ENCODE assay signal across 8 cellular contexts in the genomic region with DNA sequence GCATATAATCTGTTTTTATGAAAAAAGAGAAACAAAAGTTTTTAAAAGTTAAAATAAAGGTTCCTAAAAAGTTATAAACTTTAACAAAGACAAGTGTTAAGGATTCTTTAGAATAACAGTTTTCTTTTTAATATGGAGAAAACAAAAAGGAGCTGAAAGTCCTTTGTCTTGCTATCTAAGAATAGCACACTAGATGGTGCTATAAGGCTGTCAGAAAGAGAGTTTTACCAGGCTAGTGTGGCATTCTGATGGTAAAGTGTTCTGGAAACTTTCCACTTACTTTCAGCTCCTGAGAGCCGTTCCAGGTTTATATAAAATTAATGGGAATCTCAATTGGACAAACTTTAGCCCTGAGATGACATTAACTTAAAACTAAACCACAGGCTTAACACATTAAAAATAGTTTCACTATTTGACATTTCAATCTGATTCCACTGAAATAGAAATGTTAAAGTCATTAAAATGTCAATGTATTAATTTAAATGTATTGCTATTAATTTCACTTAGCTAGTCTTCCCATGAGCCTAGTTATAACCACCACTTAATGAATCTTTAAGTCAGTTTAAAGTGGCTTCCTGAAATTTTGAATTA. TPM values are rescaled to one million over a fixed set of nuclear protein-coding genes. Genes with fewer than 3 reads are reported as not detected.
DNase-seq lines count a peak whose midpoint lies in the region; ATAC-seq and TF ChIP-seq lines count a peak whose summit lies in the region.

No MANE protein-coding gene starts in this region.

- ATAC-seq in natural killer cell (no peak), HG03095 (IDR thresholded peaks at IDR 0.05; ENCODE audit: unreplicated experiment) (no peak), GM21723 (IDR thresholded peaks at IDR 0.05; ENCODE audit: unreplicated experiment) (no peak)

- no peaks in the 10 kb centered on the region for H3K27me3 ChIP-seq in NT2/D1 (ENCODE audit: insufficient read depth, insufficient read length)

- H3K27ac ChIP-seq in C4-2B, result no peak overlapping the region

- H3K9me3 Mint-ChIP-seq in natural killer cell, result no peaks in the 10 kb centered on the region

- H3K9me3 ChIP-seq in NT2/D1 (ENCODE audit: insufficient read depth, low read length), result no peaks in the 10 kb centered on the region

- no peaks in the 10 kb centered on the region for H3K36me3 Mint-ChIP-seq in natural killer cell

- H3K27ac Mint-ChIP-seq in natural killer cell, result no peak overlapping the region

- no peak overlapping the region for H3K4me3 ChIP-seq in NT2/D1 (ENCODE audit: insufficient read length, low read depth)

- H3K4me1 ChIP-seq in NT2/D1 (ENCODE audit: insufficient read depth, insufficient read length), result no peaks in the 10 kb centered on the region

- peaks cover 12 to 25% of the 10 kb centered on the region in 2 donors for H3K4me1 Mint-ChIP-seq in natural killer cell

- peak; percentile 66 for TF ChIP-seq CTCF in C4-2B (conservative IDR thresholded peaks at IDR 0.05)
- TF ChIP-seq CTCF in natural killer cell (IDR thresholded peaks at IDR 0.05), result peak; percentile 86

- H3K36me3 ChIP-seq in NT2/D1 (ENCODE audit: insufficient read depth, insufficient read length, low read length), result no peaks in the 10 kb centered on the region

- intact Hi-C loops in natural killer cell (cut with micrococcal nuclease), result loop anchor here (1.0 to 2.0 kb wide), 3 partner anchors 132 to 462 kb away; no protein-coding TSS in a partner anchor

- DNase-seq in HCEC 1CT (peak; percentile 51), NT2/D1 (ENCODE audit: low read depth, low spot score) (peak; percentile 57), dermis microvascular lymphatic vessel endothelial cell (ENCODE audit: low read depth in 2 of 2) (peak; percentile 68 to 77), natural killer cell (no peak)
- no peak for DNase-seq in stimulated activated CD4-positive, alpha-beta T cell treated with anti-CD3 and anti-CD28 coated beads, Interleukin-4, amount 100 ng/mL, for 4 hours

- H3K27me3 Mint-ChIP-seq in natural killer cell (ENCODE audit: low read depth in 2 of 2), result no peaks in the 10 kb centered on the region

- H3K4me3 Mint-ChIP-seq in natural killer cell, result no peak overlapping the region

- H3K9ac ChIP-seq in NT2/D1 (ENCODE audit: insufficient read length, low read depth), result no peak overlapping the region

RNA-seq across cellular contexts. Expression of gene FBXO48, which starts 3.7 kb away (rescaled TPM):
- total RNA-seq in dermis microvascular lymphatic vessel endothelial cell (0.13 and 0.25 TPM in 2 replicates), natural killer cell (1 to 10 TPM in 2 of 3 donors, under 1 TPM in 1; 0.96 to 1.3 (median 1.1) TPM)

RNA-seq across cellular contexts. Expression of gene APLF, which starts 4.0 kb away (rescaled TPM):
- 4.0 and 6.4 TPM in 2 replicates for total RNA-seq in dermis microvascular lymphatic vessel endothelial cell
- total RNA-seq in natural killer cell, result 1 to 10 TPM; 2.2 to 4.3 (median 3.8) TPM

Comparison
In these comparisons a context has a peak if more than half of its experiments do, and no peak if none do; other contexts are left out.
1. DNase-seq: peak in HCEC 1CT (single experiment), NT2/D1 (single experiment) and dermis microvascular lymphatic vessel endothelial cell (2 of 2); none in natural killer cell (single experiment) and stimulated activated CD4-positive, alpha-beta T cell treated with anti-CD3 and anti-CD28 coated beads, Interleukin-4, amount 100 ng/mL, for 4 hours (0 of 2).